Comparison of ENCODE assay signal across 20 cellular contexts in the genomic region with DNA sequence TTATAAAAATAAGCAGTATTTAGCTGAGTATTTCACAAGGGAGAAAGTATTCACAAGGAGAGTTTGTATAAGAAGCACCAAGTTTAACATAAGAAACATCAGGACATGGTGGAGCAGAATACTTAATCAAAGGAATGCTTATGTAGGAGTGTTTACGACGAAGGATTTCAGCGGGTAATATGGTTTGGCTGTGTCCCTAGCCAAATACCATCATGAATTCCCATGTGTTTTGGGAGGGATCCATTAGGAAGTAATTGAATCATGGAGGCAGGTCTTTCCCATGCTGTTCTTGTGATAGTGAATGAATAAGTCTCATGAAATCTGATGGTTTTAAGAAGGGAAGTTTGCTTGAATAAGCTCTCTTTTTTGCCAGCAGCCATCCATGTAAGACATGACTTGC.
"Had no signal": no experiment of that assay in that cellular context is flagged by ENCODE, and none has a peak within 500 bp of the region (broad histone marks: within the 10 kb centered on the region; RNA-seq: fewer than 3 reads in every experiment).

No MANE protein-coding gene starts in this region.

- H3K36me3 ChIP-seq: gastrocnemius medialis, heart right ventricle, pancreas, tibial nerve, upper lobe of right lung, vagina had no signal

- H3K9me3 ChIP-seq: gastrocnemius medialis, pancreas, testis, tibial nerve, upper lobe of right lung, vagina had no signal

- H3K4me1 ChIP-seq: gastrocnemius medialis, heart right ventricle, pancreas, testis, tibial nerve, upper lobe of right lung, vagina had no signal

- H3K4me3 ChIP-seq: coronary artery, dorsolateral prefrontal cortex, gastrocnemius medialis, heart right ventricle, pancreas, testis, tibial nerve, upper lobe of right lung, vagina had no signal

- H3K27ac ChIP-seq: coronary artery, dorsolateral prefrontal cortex, gastrocnemius medialis, heart right ventricle, pancreas, testis, tibial nerve, upper lobe of right lung, vagina had no signal

- ATAC-seq: esophagus mucosa; gastrocnemius medialis; heart right ventricle; pancreas; right cardiac atrium; stimulated activated memory B cell treated with anti-CD40 and anti-IgM and Interleukin-4, amounts not matched to agents 10 μg/mL and 1 μg/mL and 100 μg/mL, for 72 hours; stimulated activated naive CD8-positive, alpha-beta T cell treated with anti-CD3 and anti-CD28 coated beads, Interleukin-15, amount 100 ng/mL, for 72 hours; upper lobe of right lung had no signal

- DNase-seq: dorsolateral prefrontal cortex; effector CD8-positive, alpha-beta T cell; gastrocnemius medialis; heart right ventricle; hypothalamus; kidney glomerular epithelial cell; mesendoderm; naive B cell; occipital lobe; pancreas; right cardiac atrium; stimulated activated CD4-positive, alpha-beta T cell treated with anti-CD3 and anti-CD28 coated beads, Interleukin-4, amount 100 ng/mL, for 1 hour; stimulated activated naive CD8-positive, alpha-beta T cell treated with anti-CD3 and anti-CD28 coated beads, Interleukin-15, amount 100 ng/mL, for 72 hours; testis; upper lobe of right lung had no signal

- H3K27me3 ChIP-seq: dorsolateral prefrontal cortex, gastrocnemius medialis, heart right ventricle, pancreas, testis, tibial nerve, upper lobe of right lung, vagina had no signal
